ENCODE assay signal across 8 cellular contexts in the genomic region with DNA sequence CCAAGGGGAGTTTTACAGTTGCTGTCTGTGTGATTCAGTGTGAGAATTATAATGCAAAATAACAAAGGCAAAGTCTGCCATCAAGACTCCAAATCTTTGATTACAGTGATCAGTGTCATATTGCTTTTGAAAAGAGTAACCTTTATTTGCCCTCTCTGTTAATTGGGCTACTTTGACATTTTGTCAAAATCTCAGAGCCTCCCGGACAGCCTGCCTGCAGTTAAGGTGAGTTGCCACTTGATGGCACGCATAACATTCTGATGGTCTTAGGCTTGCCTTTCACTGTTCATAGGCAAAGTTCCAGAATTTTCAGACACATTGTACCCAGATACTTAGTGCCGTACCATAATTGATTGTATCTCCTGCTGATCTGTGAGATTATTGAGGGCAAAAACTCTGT.
A peak's percentile ranks its signal among the peaks of the same experiment; 100 is the strongest.
DNase-seq lines count a peak whose midpoint lies in the region; ATAC-seq, FAIRE-seq and TF ChIP-seq lines count a peak whose summit lies in the region.

No MANE protein-coding gene starts in this region.

- POLR2A ChIA-PET in GM10248 (lab: Yijun Ruan, JAX), result no interaction called here
- POLR2A ChIA-PET in CD4-positive, alpha-beta T cell (lab: Charles Lee), result no interaction called here

- no peak overlapping the region for H3K4me3 ChIP-seq in kidney (ENCODE audit: low read length in 2 of 2)
- H3K4me3 ChIP-seq in tibial artery, result no peak overlapping the region

- DNase-seq in GM10248 (ENCODE audit: extremely low spot score), result peak; percentile 26
- DNase-seq in RCC 7860 (ENCODE audit: low spot score), result peak; percentile 46
- no peak for DNase-seq in kidney
- no peak for DNase-seq in CD4-positive, alpha-beta T cell
- no peak for DNase-seq in tibial artery

- H3K4me1 Mint-ChIP-seq in CD4-positive, alpha-beta T cell (ENCODE audit: low read depth), result no peaks in the 10 kb centered on the region

- FAIRE-seq in RCC 7860 (lab: Jason Lieb, UNC), result peak; percentile 61
- no peak for FAIRE-seq in kidney (lab: Jason Lieb, UNC)

- H3K27me3 Mint-ChIP-seq in CD4-positive, alpha-beta T cell, result no peaks in the 10 kb centered on the region

- TF ChIP-seq CTCF in GM10248 (IDR thresholded peaks at IDR 0.05; ENCODE audit: control extremely low read depth, extremely low read depth, low read depth, missing control alignments), result peak; percentile 34
- peak; percentile 28 for TF ChIP-seq CTCF in kidney (IDR thresholded peaks at IDR 0.05; ENCODE audit: borderline replicate concordance, extremely low read depth, insufficient read depth)
- TF ChIP-seq CTCF in CD4-positive, alpha-beta T cell (IDR thresholded peaks at IDR 0.05), result no peak
- no peak for TF ChIP-seq CTCF in tibial artery (IDR thresholded peaks at IDR 0.05)

- H3K9ac ChIP-seq in kidney (ENCODE audit: low read length in 2 of 2), result no peak overlapping the region

- no peaks in the 10 kb centered on the region for H3K36me3 Mint-ChIP-seq in CD4-positive, alpha-beta T cell (ENCODE audit: low read depth)

- H3K27me3 ChIP-seq in CD4-positive, alpha-beta T cell (ENCODE audit: control insufficient read depth, insufficient read depth, low read length), result no peaks in the 10 kb centered on the region
- no peaks in the 10 kb centered on the region for H3K27me3 ChIP-seq in tibial artery

- no peak overlapping the region for H3K27ac ChIP-seq in kidney (ENCODE audit: low read depth in 2 of 2, low read length in 2 of 2)
- H3K27ac ChIP-seq in CD4-positive, alpha-beta T cell (ENCODE audit: low read depth, low read length), result no peak overlapping the region
- H3K27ac ChIP-seq in tibial artery, result no peak overlapping the region

- H3K27ac Mint-ChIP-seq in CD4-positive, alpha-beta T cell, result no peak overlapping the region

- H3K4me1 ChIP-seq in kidney (ENCODE audit: control insufficient read depth in 1 of 2, insufficient read depth in 1 of 2, low read depth in 1 of 2, low read length in 2 of 2) (no peaks in the 10 kb centered on the region), tibial artery (no peaks in the 10 kb centered on the region)

- no peak overlapping the region for H3K4me3 Mint-ChIP-seq in CD4-positive, alpha-beta T cell

- intact Hi-C loops in kidney (cut with DNase I) (no loop called here), tibial artery (cut with DNase I; ENCODE audit: low total_unique reads) (no loop called here)
- intact Hi-C loops in CD4-positive, alpha-beta T cell (cut with DNase I, micrococcal nuclease), result no loop called here

- CTCF ChIA-PET in GM10248 (lab: Yijun Ruan, JAX), result no interaction called here
- CTCF ChIA-PET in CD4-positive, alpha-beta T cell (lab: Charles Lee), result no interaction called here

- ATAC-seq in HG02759 (IDR thresholded peaks at IDR 0.05; ENCODE audit: unreplicated experiment) (peak; percentile 56), GM19467 (IDR thresholded peaks at IDR 0.05; ENCODE audit: unreplicated experiment) (no peak), GM18909 (IDR thresholded peaks at IDR 0.05; ENCODE audit: poor library complexity, unreplicated experiment) (no peak)
- no peak for ATAC-seq in CD4-positive, alpha-beta T cell (ENCODE audit: poor library complexity)

- H3K9me3 Mint-ChIP-seq in CD4-positive, alpha-beta T cell, result no peaks in the 10 kb centered on the region

- H3K9me3 ChIP-seq in kidney (ENCODE audit: control insufficient read depth in 1 of 2, low read length in 2 of 2) (no peaks in the 10 kb centered on the region), tibial artery (no peaks in the 10 kb centered on the region)
- H3K9me3 ChIP-seq in CD4-positive, alpha-beta T cell (ENCODE audit: control insufficient read depth, low read length), result no peaks in the 10 kb centered on the region

- no peaks in the 10 kb centered on the region for H3K36me3 ChIP-seq in kidney (ENCODE audit: control insufficient read depth in 1 of 2, insufficient read depth in 2 of 2, low read length in 2 of 2)
- H3K36me3 ChIP-seq in tibial artery, result no peaks in the 10 kb centered on the region

Comparison
In these comparisons a context has a peak if more than half of its experiments do, and no peak if none do; other contexts are left out.
1. DNase-seq: peak in GM10248 (single experiment) and RCC 7860 (single experiment); none in kidney (single experiment), CD4-positive, alpha-beta T cell (0 of 10) and tibial artery (0 of 2).
2. CTCF ChIP-seq: peak in GM10248 (single experiment) and kidney (single experiment); none in CD4-positive, alpha-beta T cell (single experiment) and tibial artery (0 of 2).